Comparison of ENCODE assay signal across 8 cellular contexts in genomic region chr1:30778156-30778978, GRCh38. TPM values are rescaled to one million over a fixed set of nuclear protein-coding genes. Genes with fewer than 3 reads are reported as not detected.
DNase-seq lines count a peak whose midpoint lies in the region; FAIRE-seq and TF ChIP-seq lines count a peak whose summit lies in the region.

No MANE protein-coding gene starts in this region.

- no peaks in the 10 kb centered on the region for H3K27me3 ChIP-seq in brain microvascular endothelial cell (replicated peaks)

- H3K36me3 ChIP-seq in brain microvascular endothelial cell (replicated peaks): no peaks in the 10 kb centered on the region

- TF ChIP-seq CTCF in brain microvascular endothelial cell (IDR thresholded peaks at IDR 0.05; ENCODE audit: low read depth, low read length, missing control alignments): no peak

- in situ Hi-C loops in brain microvascular endothelial cell (cut with HindIII; ENCODE audit: low pct_ligation_motif_present, low sequenced_read_pairs): no loop called here

- no peak overlapping the region for H3K27ac ChIP-seq in brain microvascular endothelial cell

- H3K4me3 ChIP-seq in brain microvascular endothelial cell (ENCODE audit: low read depth, low read length): no peak overlapping the region

- no peak for FAIRE-seq in frontal cortex (lab: Jason Lieb, UNC)

- peak; percentile 34 for DNase-seq in activated CD8-positive, alpha-beta memory T cell treated with anti-CD3 and anti-CD28 coated beads, Interleukin-2, amount 50 U/mL, for 4 hours
- DNase-seq in activated CD8-positive, alpha-beta memory T cell treated with anti-CD3 and anti-CD28 coated beads for 24 hours: no peak
- peak; percentile 76 for DNase-seq in NCI-H2029 (lab: John Stamatoyannopoulos, UW)
- peak; percentile 98 for DNase-seq in brain microvascular endothelial cell
- peak; percentile 52 for DNase-seq in putamen (ENCODE audit: low spot score)
- DNase-seq in central memory CD4-positive, alpha-beta T cell: no peak
- no peak for DNase-seq in effector CD4-positive, alpha-beta T cell
- DNase-seq in frontal cortex (ENCODE audit: low spot score in 2 of 2): no peak

RNA-seq across cellular contexts. Expression of gene LAPTM5, which starts 20.8 kb away (rescaled TPM):
- total RNA-seq in frontal cortex: 3.7 TPM

RNA-seq across cellular contexts. Expression of gene MATN1, which starts 55.0 kb away (rescaled TPM):
- 0.41 TPM for total RNA-seq in frontal cortex

Comparison
In these comparisons a context has a peak if more than half of its experiments do, and no peak if none do; other contexts are left out.
1. DNase-seq: peak in activated CD8-positive, alpha-beta memory T cell treated with anti-CD3 and anti-CD28 coated beads, Interleukin-2, amount 50 U/mL, for 4 hours (single experiment), NCI-H2029 (single experiment), brain microvascular endothelial cell (single experiment) and putamen (single experiment); none in activated CD8-positive, alpha-beta memory T cell treated with anti-CD3 and anti-CD28 coated beads for 24 hours (single experiment), central memory CD4-positive, alpha-beta T cell (single experiment), effector CD4-positive, alpha-beta T cell (single experiment) and frontal cortex (0 of 2).